ENCODE assay signal across 9 cellular contexts in genomic region chr2:43041661-43042360, GRCh38.
DNase-seq lines count a peak whose midpoint lies in the region; ATAC-seq and TF ChIP-seq lines count a peak whose summit lies in the region.
"Had no signal": no experiment of that assay in that cellular context is flagged by ENCODE, and none has a peak within 500 bp of the region (broad histone marks: within the 10 kb centered on the region; RNA-seq: fewer than 3 reads in every experiment).

No MANE protein-coding gene starts in this region.

- peaks cover 7% of the 10 kb centered on the region for H3F3A ChIP-seq in neural progenitor cell (ENCODE audit: low read depth)

- no peak overlapping the region for H3K9ac ChIP-seq in neural progenitor cell

- ATAC-seq in activated T-helper 17 cell treated with anti-CD3 and anti-CD28 coated beads, Interleukin-2, amount 50 U/mL, for 72 hours (replicated peaks): no peak
- ATAC-seq in HG03571 (IDR thresholded peaks at IDR 0.05; ENCODE audit: unreplicated experiment) (no peak), HG02759 (IDR thresholded peaks at IDR 0.05; ENCODE audit: unreplicated experiment) (no peak)

- DNase-seq in COLO829 (ENCODE audit: low spot score) (peak; percentile 48), NCI-H2227 (lab: John Stamatoyannopoulos, UW; ENCODE audit: unreplicated experiment) (peak; percentile 77), neural progenitor cell (ENCODE audit: low spot score) (peak; percentile 68)
- DNase-seq in activated CD4-positive, CD25-positive, alpha-beta regulatory T cell (lab: John Stamatoyannopoulos, UW): no peak
- DNase-seq: NCI-H1105 treated with DMSO at 0.1 percent for 48 hours had no signal

- no peak overlapping the region for H3K4me3 Mint-ChIP-seq in dendritic cell treated with granulocyte-macrophage colony-stimulating factor and Interleukin-4, amounts not matched to agents 40 ng/mL and 50 ng/mL, for 4 days
- no peak overlapping the region for H3K4me3 Mint-ChIP-seq in neural progenitor cell
- H3K4me3 Mint-ChIP-seq in activated T-helper 17 cell treated with anti-CD3 and anti-CD28 coated beads, Interleukin-2, amount 50 U/mL, for 72 hours: no peak overlapping the region

- H3K9me3 ChIP-seq in neural progenitor cell (ENCODE audit: low read depth): no peaks in the 10 kb centered on the region

- no peaks in the 10 kb centered on the region for H3K36me3 ChIP-seq in neural progenitor cell

- peak overlapping the region; percentile 8 for H3K4me2 ChIP-seq in neural progenitor cell

- intact Hi-C loops in dendritic cell treated with granulocyte-macrophage colony-stimulating factor and Interleukin-4, amounts not matched to agents 40 ng/mL and 50 ng/mL, for 4 days (cut with micrococcal nuclease): no loop called here

- peaks cover 44% of the 10 kb centered on the region for H3K4me1 Mint-ChIP-seq in dendritic cell treated with granulocyte-macrophage colony-stimulating factor and Interleukin-4, amounts not matched to agents 40 ng/mL and 50 ng/mL, for 4 days (ENCODE audit: low read depth)
- H3K4me1 Mint-ChIP-seq in neural progenitor cell: peaks cover 63% of the 10 kb centered on the region
- H3K4me1 Mint-ChIP-seq in activated T-helper 17 cell treated with anti-CD3 and anti-CD28 coated beads, Interleukin-2, amount 50 U/mL, for 72 hours: peaks cover 4% of the 10 kb centered on the region

- H3K9me3 Mint-ChIP-seq in dendritic cell treated with granulocyte-macrophage colony-stimulating factor and Interleukin-4, amounts not matched to agents 40 ng/mL and 50 ng/mL, for 4 days: no peaks in the 10 kb centered on the region
- no peaks in the 10 kb centered on the region for H3K9me3 Mint-ChIP-seq in neural progenitor cell
- no peaks in the 10 kb centered on the region for H3K9me3 Mint-ChIP-seq in activated T-helper 17 cell treated with anti-CD3 and anti-CD28 coated beads, Interleukin-2, amount 50 U/mL, for 72 hours

- no peak for TF ChIP-seq CTCF in neural progenitor cell (IDR thresholded peaks at IDR 0.05)

- no peaks in the 10 kb centered on the region for H3K36me3 Mint-ChIP-seq in dendritic cell treated with granulocyte-macrophage colony-stimulating factor and Interleukin-4, amounts not matched to agents 40 ng/mL and 50 ng/mL, for 4 days (ENCODE audit: low read depth)
- H3K36me3 Mint-ChIP-seq in neural progenitor cell: no peaks in the 10 kb centered on the region
- no peaks in the 10 kb centered on the region for H3K36me3 Mint-ChIP-seq in activated T-helper 17 cell treated with anti-CD3 and anti-CD28 coated beads, Interleukin-2, amount 50 U/mL, for 72 hours (ENCODE audit: low read depth)

- H3K79me2 ChIP-seq in neural progenitor cell (ENCODE audit: low read depth): no peaks in the 10 kb centered on the region

- H3K27ac Mint-ChIP-seq in dendritic cell treated with granulocyte-macrophage colony-stimulating factor and Interleukin-4, amounts not matched to agents 40 ng/mL and 50 ng/mL, for 4 days: peak overlapping the region; percentile 9
- H3K27ac Mint-ChIP-seq in neural progenitor cell: peak overlapping the region; percentile 54
- no peak overlapping the region for H3K27ac Mint-ChIP-seq in activated T-helper 17 cell treated with anti-CD3 and anti-CD28 coated beads, Interleukin-2, amount 50 U/mL, for 72 hours

- H4K20me1 ChIP-seq in neural progenitor cell (ENCODE audit: low read depth): no peaks in the 10 kb centered on the region

- peaks cover 31% of the 10 kb centered on the region for H3K4me1 ChIP-seq in neural progenitor cell

- H3K27ac ChIP-seq in neural progenitor cell: no peak overlapping the region

- H2AFZ ChIP-seq in neural progenitor cell (replicated peaks): peak overlapping the region; percentile 52

- no peaks in the 10 kb centered on the region for H3K27me3 ChIP-seq in neural progenitor cell

- H3K4me3 ChIP-seq in neural progenitor cell: no peak overlapping the region

- peaks cover 27% of the 10 kb centered on the region for H3K27me3 Mint-ChIP-seq in dendritic cell treated with granulocyte-macrophage colony-stimulating factor and Interleukin-4, amounts not matched to agents 40 ng/mL and 50 ng/mL, for 4 days
- H3K27me3 Mint-ChIP-seq in neural progenitor cell (ENCODE audit: insufficient read depth, low read depth): peaks cover 5% of the 10 kb centered on the region
- H3K27me3 Mint-ChIP-seq in activated T-helper 17 cell treated with anti-CD3 and anti-CD28 coated beads, Interleukin-2, amount 50 U/mL, for 72 hours: no peaks in the 10 kb centered on the region

Comparison
In these comparisons a context has a peak if more than half of its experiments do, and no peak if none do; other contexts are left out.
1. DNase-seq: peak in COLO829 (single experiment), NCI-H2227 (single experiment) and neural progenitor cell (single experiment); none in activated CD4-positive, CD25-positive, alpha-beta regulatory T cell (0 of 4).